In genomic region chr10:13573960-13574359, GRCh38 we compare ENCODE assay signal across 1 cellular context.
TF ChIP-seq lines count a peak whose summit lies in the region.

No MANE protein-coding gene starts in this region.

TF ChIP-seq in A549, 52 proteins besides CTCF, POLR2A, EP300 and RAD21 (continued from another document):
- TF ChIP-seq RCOR1 (IDR thresholded peaks at IDR 0.05; ENCODE audit: low read depth, low read length) (no peak), PHF8 (IDR thresholded peaks at IDR 0.05; ENCODE audit: borderline replicate concordance, low read depth) (no peak), CBX2 (IDR thresholded peaks at IDR 0.05; ENCODE audit: borderline replicate concordance, low read depth) (no peak), EHMT2 (IDR thresholded peaks at IDR 0.05; ENCODE audit: low read depth) (no peak), CHD4 (IDR thresholded peaks at IDR 0.05; ENCODE audit: borderline replicate concordance) (no peak), RARB (CRISPR knock-in tag; IDR thresholded peaks at IDR 0.05) (no peak), HOXA7 (CRISPR knock-in tag; IDR thresholded peaks at IDR 0.05) (no peak), GATA3 (IDR thresholded peaks at IDR 0.05; ENCODE audit: borderline replicate concordance) (no peak)
